In genomic region chr1:52668711-52669110, GRCh38 we compare ENCODE assay signal across 19 cellular contexts. TPM values are rescaled to one million over a fixed set of nuclear protein-coding genes. Genes with fewer than 3 reads are reported as not detected.
A peak's percentile ranks its signal among the peaks of the same experiment; 100 is the strongest.
DNase-seq lines count a peak whose midpoint lies in the region; ATAC-seq and TF ChIP-seq lines count a peak whose summit lies in the region.
"Had no signal": no experiment of that assay in that cellular context is flagged by ENCODE, and none has a peak within 500 bp of the region (broad histone marks: within the 10 kb centered on the region; RNA-seq: fewer than 3 reads in every experiment).

No MANE protein-coding gene starts in this region.

- peaks cover 35 to 40% of the 10 kb centered on the region in 2 donors for H3K36me3 Mint-ChIP-seq in CD4-positive, alpha-beta memory T cell
- no peaks in the 10 kb centered on the region for H3K36me3 Mint-ChIP-seq in GM23338 (ENCODE audit: low read depth)

- POLR2A ChIA-PET in CD4-positive, alpha-beta memory T cell (lab: Charles Lee; ENCODE audit: partially characterized antibody): interaction anchor here (0.6 to 2.1 kb wide), 2 partner anchors 35 to 63 kb away, joined by 3 to 9 read pairs; partner anchors contain the start of gene SHISAL2A

- no peak overlapping the region for H3K4me2 ChIP-seq in Loucy (ENCODE audit: low read depth, low read length, poor library complexity, severe bottlenecking)
- no peak overlapping the region for H3K4me2 ChIP-seq in osteoblast (ENCODE audit: insufficient read depth, low read length)
- no peak overlapping the region for H3K4me2 ChIP-seq in GM23338

- H3K9me3 Mint-ChIP-seq in CD4-positive, alpha-beta memory T cell: no peaks in the 10 kb centered on the region
- no peaks in the 10 kb centered on the region for H3K9me3 Mint-ChIP-seq in GM23338

- CTCF ChIA-PET in CD4-positive, alpha-beta memory T cell (lab: Charles Lee; ENCODE audit: partially characterized antibody): interaction anchor here (0.8 to 4.3 kb wide), 2 partner anchors 12 to 17 kb away, joined by 3 to 21 read pairs; no protein-coding TSS in a partner anchor

- 83 to 87% methylated on average over 2 of the region's 2 CpGs for WGBS in heart right ventricle, 2 donors

- intact Hi-C loops in CD4-positive, alpha-beta memory T cell (cut with micrococcal nuclease): loop anchor here (5.0 kb wide), 1 partner anchor 36 kb away; the partner anchor contains the start of gene SHISAL2A
- intact Hi-C loops in heart right ventricle (cut with DNase I): no loop called here

- H4K20me1 ChIP-seq in Loucy (ENCODE audit: insufficient read depth, low read length, poor library complexity, severe bottlenecking) (no peaks in the 10 kb centered on the region), osteoblast (ENCODE audit: insufficient read depth, low read length) (no peaks in the 10 kb centered on the region), GM23338 (replicated peaks; ENCODE audit: insufficient read depth) (no peaks in the 10 kb centered on the region)

- ATAC-seq in heart right ventricle (no peak), GM23338 (no peak)
- ATAC-seq: HepG2 had no signal

- no peak overlapping the region for H3K9ac ChIP-seq in Loucy (ENCODE audit: low read depth, low read length, poor library complexity, severe bottlenecking)

- H3K27me3 ChIP-seq in CD4-positive, alpha-beta memory T cell (ENCODE audit: insufficient read depth, low read length): no peaks in the 10 kb centered on the region
- H3K27me3 ChIP-seq in Loucy (ENCODE audit: insufficient read depth, low read length, poor library complexity, severe bottlenecking): no peaks in the 10 kb centered on the region
- H3K27me3 ChIP-seq in osteoblast (ENCODE audit: insufficient read depth, low read length): no peaks in the 10 kb centered on the region
- no peaks in the 10 kb centered on the region for H3K27me3 ChIP-seq in heart right ventricle
- no peaks in the 10 kb centered on the region for H3K27me3 ChIP-seq in effector memory CD4-positive, alpha-beta T cell (replicated peaks; ENCODE audit: control insufficient read depth, insufficient read depth, low read length, poor library complexity, severe bottlenecking)
- no peaks in the 10 kb centered on the region for H3K27me3 ChIP-seq in GM23338 (ENCODE audit: insufficient read depth)
- H3K27me3 ChIP-seq: Peyer's patch had no signal

- peaks cover 0 to 5% (median 3%) of the 10 kb centered on the region in 4 donors for H3K4me1 Mint-ChIP-seq in CD4-positive, alpha-beta memory T cell
- peaks cover 15% of the 10 kb centered on the region for H3K4me1 Mint-ChIP-seq in GM23338

- H3F3A ChIP-seq in Loucy (ENCODE audit: low read depth) (no peaks in the 10 kb centered on the region), GM23338 (replicated peaks; ENCODE audit: low read depth) (no peaks in the 10 kb centered on the region)

- H3K27me3 Mint-ChIP-seq in CD4-positive, alpha-beta memory T cell: no peaks in the 10 kb centered on the region
- peaks cover 8% of the 10 kb centered on the region for H3K27me3 Mint-ChIP-seq in GM23338 (ENCODE audit: insufficient read depth, low read depth, poor library complexity)

- H3K27ac ChIP-seq in CD4-positive, alpha-beta memory T cell (ENCODE audit: low read depth, low read length): no peak overlapping the region
- H3K27ac ChIP-seq in osteoblast (ENCODE audit: low read depth, low read length) (peak overlapping the region; percentile 72), heart right ventricle (no peak overlapping the region), GM23338 (ENCODE audit: low read depth) (no peak overlapping the region)
- no peak overlapping the region for H3K27ac ChIP-seq in effector memory CD4-positive, alpha-beta T cell (ENCODE audit: insufficient read depth, low read length, poor library complexity, severe bottlenecking)
- H3K27ac ChIP-seq: Peyer's patch had no signal

- peak overlapping the region in 4 of 7 donors; percentile 22 to 77 (median 40) for H3K27ac Mint-ChIP-seq in CD4-positive, alpha-beta memory T cell
- H3K27ac Mint-ChIP-seq in GM23338: no peak overlapping the region

- H3K9me3 ChIP-seq in CD4-positive, alpha-beta memory T cell (ENCODE audit: control insufficient read depth in 1 of 2, low read length in 2 of 2): no peaks in the 10 kb centered on the region
- H3K9me3 ChIP-seq in Loucy (ENCODE audit: insufficient read depth, low read depth, low read length) (no peaks in the 10 kb centered on the region), osteoblast (ENCODE audit: low read depth, low read length) (no peaks in the 10 kb centered on the region), heart right ventricle (no peaks in the 10 kb centered on the region)
- H3K9me3 ChIP-seq in effector memory CD4-positive, alpha-beta T cell (ENCODE audit: control insufficient read depth, low read length): no peaks in the 10 kb centered on the region
- H3K9me3 ChIP-seq: Peyer's patch had no signal

- H3K79me2 ChIP-seq in Loucy (ENCODE audit: insufficient read depth, low read length) (no peaks in the 10 kb centered on the region), osteoblast (ENCODE audit: insufficient read depth, low read length) (no peaks in the 10 kb centered on the region), GM23338 (replicated peaks; ENCODE audit: insufficient read depth) (no peaks in the 10 kb centered on the region)

- no peaks in the 10 kb centered on the region for H3K4me1 ChIP-seq in CD4-positive, alpha-beta memory T cell (ENCODE audit: insufficient read depth, low read length)
- H3K4me1 ChIP-seq in Loucy (ENCODE audit: insufficient read depth, low read length, poor library complexity, severe bottlenecking): peaks cover 11% of the 10 kb centered on the region
- peaks cover 27% of the 10 kb centered on the region for H3K4me1 ChIP-seq in osteoblast (ENCODE audit: insufficient read depth, low read length)
- no peaks in the 10 kb centered on the region for H3K4me1 ChIP-seq in heart right ventricle
- no peaks in the 10 kb centered on the region for H3K4me1 ChIP-seq in effector memory CD4-positive, alpha-beta T cell (ENCODE audit: control insufficient read depth, insufficient read depth, low read length, poor library complexity, severe bottlenecking)
- H3K4me1 ChIP-seq in GM23338 (ENCODE audit: insufficient read depth): no peaks in the 10 kb centered on the region
- H3K4me1 ChIP-seq: Peyer's patch had no signal

- H3K36me3 ChIP-seq in CD4-positive, alpha-beta memory T cell (ENCODE audit: insufficient read depth, low read length): peaks cover 16% of the 10 kb centered on the region
- no peaks in the 10 kb centered on the region for H3K36me3 ChIP-seq in Loucy (ENCODE audit: insufficient read depth, low read length)
- H3K36me3 ChIP-seq in osteoblast (ENCODE audit: insufficient read depth, low read length): no peaks in the 10 kb centered on the region
- H3K36me3 ChIP-seq in heart right ventricle: no peaks in the 10 kb centered on the region
- peaks cover 19% of the 10 kb centered on the region for H3K36me3 ChIP-seq in effector memory CD4-positive, alpha-beta T cell (ENCODE audit: control insufficient read depth, insufficient read depth, low read length)
- no peaks in the 10 kb centered on the region for H3K36me3 ChIP-seq in GM23338 (ENCODE audit: insufficient read depth)
- H3K36me3 ChIP-seq: Peyer's patch had no signal

- H2AFZ ChIP-seq in Loucy (ENCODE audit: low read length): 0 out of 2 replicates have a peak overlapping the region, but pooled peaks have one; percentile 9
- H2AFZ ChIP-seq in osteoblast (ENCODE audit: low read length): no peak overlapping the region
- no peak overlapping the region for H2AFZ ChIP-seq in GM23338

- no peak overlapping the region for H3K4me3 ChIP-seq in CD4-positive, alpha-beta memory T cell (ENCODE audit: low read length in 2 of 2)
- H3K4me3 ChIP-seq in Loucy (ENCODE audit: low read length, poor library complexity, severe bottlenecking) (no peak overlapping the region), epithelial cell of esophagus (ENCODE audit: low read length) (no peak overlapping the region), osteoblast (ENCODE audit: insufficient read depth, low read length) (no peak overlapping the region), heart right ventricle (no peak overlapping the region), GM23338 (no peak overlapping the region)
- no peak overlapping the region for H3K4me3 ChIP-seq in effector memory CD4-positive, alpha-beta T cell (ENCODE audit: insufficient read depth, low read depth, low read length, poor library complexity, severe bottlenecking)
- H3K4me3 ChIP-seq: Peyer's patch had no signal

- no peak for TF ChIP-seq CTCF in Loucy (conservative IDR thresholded peaks at IDR 0.05; ENCODE audit: low read length)
- TF ChIP-seq CTCF in epithelial cell of esophagus (IDR thresholded peaks at IDR 0.05; ENCODE audit: insufficient read depth, low read depth, low read length, missing control alignments): no peak
- TF ChIP-seq CTCF in osteoblast (IDR thresholded peaks at IDR 0.05; ENCODE audit: extremely low read depth, low read depth, low read length): no peak
- TF ChIP-seq CTCF in heart right ventricle (IDR thresholded peaks at IDR 0.05): no peak
- no peak for TF ChIP-seq CTCF in GM23338 (conservative IDR thresholded peaks at IDR 0.05; ENCODE audit: low read depth in 2 of 2)

- no peak overlapping the region for H3K4me3 Mint-ChIP-seq in CD4-positive, alpha-beta memory T cell
- no peak overlapping the region for H3K4me3 Mint-ChIP-seq in GM23338

- H3K9me2 ChIP-seq in Loucy (replicated peaks; ENCODE audit: low read depth, low read length) (no peaks in the 10 kb centered on the region), GM23338 (ENCODE audit: insufficient read depth) (no peaks in the 10 kb centered on the region)

- DNase-seq in CD4-positive, alpha-beta memory T cell: no peak
- DNase-seq in epithelial cell of esophagus (ENCODE audit: low read depth) (peak; percentile 76), osteoblast (ENCODE audit: insufficient read length, low spot score, missing footprints) (peak; percentile 92), heart right ventricle (no peak), mesenteric fat pad (ENCODE audit: low spot score) (no peak), GM23338 (ENCODE audit: low spot score) (no peak)
- no peak for DNase-seq in effector memory CD4-positive, alpha-beta T cell
- DNase-seq: activated CD4-positive, alpha-beta T cell treated with anti-CD3 and anti-CD28 coated beads, Interleukin-2, amount 50 U/mL, for 4 hours; activated T-cell treated with anti-CD3 and anti-CD28 coated beads, Interleukin-2, amount 50 U/mL, for 48 hours; AML-193; amniotic stem cell; NCI-H2081; NCI-H748 treated with DMSO at 0.1 percent for 48 hours; Peyer's patch; retina had no signal

RNA-seq across cellular contexts. Expression of gene COA7, which starts 29.4 kb away (rescaled TPM):
- total RNA-seq in CD4-positive, alpha-beta memory T cell: 1 to 10 TPM; 2.9 to 3.9 TPM
- 1 to 10 TPM; 2.3 to 5.3 TPM for polyA plus RNA-seq in CD4-positive, alpha-beta memory T cell
- total RNA-seq in osteoblast: 14.7 and 14.8 TPM in 2 replicates
- total RNA-seq in heart right ventricle: 10 to 100 TPM in 9 of 10 donors, 1 to 10 TPM in 1; 9.7 to 22.4 (median 16.0) TPM
- 10 to 100 TPM in 1 of 2 donors, 1 to 10 TPM in 1; 3.9 to 11.1 TPM for polyA plus RNA-seq in heart right ventricle
- total RNA-seq in mesenteric fat pad: 24.5 TPM
- total RNA-seq in GM23338 (2014; rRNA removed; shearing (Covaris generic)): 27.5 and 33.5 TPM in 2 replicates
- polyA plus RNA-seq in GM23338 (2016; fragmentation: Nextera tagmentation; extraction: Ambion mirVana): 16.9 and 19.7 TPM in 2 replicates

RNA-seq across cellular contexts. Expression of gene SHISAL2A, which starts 35.7 kb away (rescaled TPM):
- 10 to 100 TPM; 64.8 to 75.6 TPM for total RNA-seq in CD4-positive, alpha-beta memory T cell
- 1 to 10 TPM; 3.2 to 8.4 TPM for polyA plus RNA-seq in CD4-positive, alpha-beta memory T cell
- total RNA-seq in osteoblast: not detected in 2 replicates
- total RNA-seq in heart right ventricle: under 1 TPM in 2 of 10 donors, not detected in 8; 0.10 to 0.19 TPM
- under 1 TPM in 1 of 2 donors, not detected in 1; 0.22 TPM for polyA plus RNA-seq in heart right ventricle
- not detected for total RNA-seq in mesenteric fat pad
- total RNA-seq in GM23338 (2014; rRNA removed; shearing (Covaris generic)): 0.10 TPM in 1 of 2 replicates, not detected in the other
- polyA plus RNA-seq in GM23338 (2016; fragmentation: Nextera tagmentation; extraction: Ambion mirVana): 1.2 and 1.7 TPM in 2 replicates
- total RNA-seq: HepG2, subcutaneous adipose tissue had no signal
- polyA plus RNA-seq: HepG2, neural cell had no signal

RNA-seq across cellular contexts. Expression of gene ZYG11B, which starts 57.5 kb away (rescaled TPM):
- 10 to 100 TPM; 21.7 to 23.1 TPM for total RNA-seq in CD4-positive, alpha-beta memory T cell
- 10 to 100 TPM in 1 of 2 donors, 1 to 10 TPM in 1; 6.1 to 17.2 TPM for polyA plus RNA-seq in CD4-positive, alpha-beta memory T cell
- total RNA-seq in osteoblast: 60.8 and 66.6 TPM in 2 replicates
- total RNA-seq in heart right ventricle: 10 to 100 TPM; 48.6 to 84.3 (median 66.3) TPM
- 10 to 100 TPM in 1 of 2 donors, 1 to 10 TPM in 1; 9.1 to 17.1 TPM for polyA plus RNA-seq in heart right ventricle
- 33.0 TPM for total RNA-seq in mesenteric fat pad
- 35.4 and 42.3 TPM in 2 replicates for total RNA-seq in GM23338 (2014; rRNA removed; shearing (Covaris generic))
- polyA plus RNA-seq in GM23338 (2016; fragmentation: Nextera tagmentation; extraction: Ambion mirVana): 7.5 and 7.8 TPM in 2 replicates

Comparison
In these comparisons a context has a peak if more than half of its experiments do, and no peak if none do; other contexts are left out.
1. DNase-seq: peak in epithelial cell of esophagus (single experiment) and osteoblast (single experiment); none in CD4-positive, alpha-beta memory T cell (0 of 5), heart right ventricle (0 of 2), mesenteric fat pad (single experiment), effector memory CD4-positive, alpha-beta T cell (0 of 3) and GM23338 (single experiment).
2. RNA of gene SHISAL2A, which starts 35.7 kb away (total RNA-seq): 64.8 to 75.6 TPM in CD4-positive, alpha-beta memory T cell; 0.10 TPM in GM23338, not detected in osteoblast, 0.10 to 0.19 TPM in heart right ventricle and not detected in mesenteric fat pad (single experiment); every median in the first group is over 10 times any median in the second.